In genomic region chr1:149962039-149962647, GRCh38 we compare ENCODE assay signal across 8 cellular contexts. TPM values are rescaled to one million over a fixed set of nuclear protein-coding genes. Genes with fewer than 3 reads are reported as not detected.
DNase-seq lines count a peak whose midpoint lies in the region; ATAC-seq, FAIRE-seq and TF ChIP-seq lines count a peak whose summit lies in the region.

No MANE protein-coding gene starts in this region.

- H3K27me3 Mint-ChIP-seq in activated naive CD4-positive, alpha-beta T cell treated with anti-CD3 and anti-CD28 coated beads for 36 hours (ENCODE audit: low read depth), result no peaks in the 10 kb centered on the region

- no peak overlapping the region for H3K27ac ChIP-seq in OCI-LY1 (ENCODE audit: low read depth, low read length, poor library complexity, severe bottlenecking)

- no peak overlapping the region for H3K4me3 Mint-ChIP-seq in activated naive CD4-positive, alpha-beta T cell treated with anti-CD3 and anti-CD28 coated beads for 36 hours

- no peaks in the 10 kb centered on the region for H3K9me2 ChIP-seq in OCI-LY1 (ENCODE audit: low read depth, low read length)

- no peaks in the 10 kb centered on the region for H3K79me2 ChIP-seq in OCI-LY1 (ENCODE audit: insufficient read depth, low read length)

- no peak overlapping the region for H2AFZ ChIP-seq in OCI-LY1 (ENCODE audit: low read length)

- no peaks in the 10 kb centered on the region for H3K9me3 Mint-ChIP-seq in activated naive CD4-positive, alpha-beta T cell treated with anti-CD3 and anti-CD28 coated beads for 36 hours

- TF ChIP-seq CTCF in OCI-LY1 (IDR thresholded peaks at IDR 0.05; ENCODE audit: low read length), result peak; percentile 76
- peak in 2 of 3 donors; percentile 19 to 71 for TF ChIP-seq CTCF in omental fat pad (IDR thresholded peaks at IDR 0.05)

- no peak overlapping the region for H3K4me2 ChIP-seq in OCI-LY1 (ENCODE audit: low read length)

- DNase-seq in Daoy (ENCODE audit: low read depth) (peak; percentile 60), KBM-7 (peak; percentile 91), frontal cortex (ENCODE audit: low spot score in 2 of 2) (peak; percentile 21 to 56), omental fat pad (ENCODE audit: low spot score) (no peak)
- peak; percentile 63 for DNase-seq in activated naive CD4-positive, alpha-beta T cell treated with anti-CD3 and anti-CD28 coated beads for 36 hours

- H3K36me3 ChIP-seq in OCI-LY1 (ENCODE audit: insufficient read depth, low read length), result no peaks in the 10 kb centered on the region; the same call in 1 of the 2 replicates

- no peaks in the 10 kb centered on the region for H4K20me1 ChIP-seq in OCI-LY1 (ENCODE audit: insufficient read depth, low read length)

- H3K27me3 ChIP-seq in OCI-LY1 (ENCODE audit: insufficient read depth, low read length), result no peaks in the 10 kb centered on the region

- in situ Hi-C loops in KBM-7 (cut with MboI; ENCODE audit: low pct_unique_long_range_greater_than_20kb, low sequenced_read_pairs), result no loop called here

- no peak for FAIRE-seq in frontal cortex (lab: Jason Lieb, UNC)

- no peak overlapping the region for H3K9ac ChIP-seq in OCI-LY1 (ENCODE audit: low read length)

- no peak overlapping the region for H3K27ac Mint-ChIP-seq in activated naive CD4-positive, alpha-beta T cell treated with anti-CD3 and anti-CD28 coated beads for 36 hours

- H3K9me3 ChIP-seq in OCI-LY1 (ENCODE audit: low read length), result no peaks in the 10 kb centered on the region

- intact Hi-C loops in activated naive CD4-positive, alpha-beta T cell treated with anti-CD3 and anti-CD28 coated beads for 36 hours (cut with micrococcal nuclease), result loop anchor here (1.0 to 5.0 kb wide), 5 partner anchors 45 to 225 kb away; no protein-coding TSS in a partner anchor

- peaks cover 42% of the 10 kb centered on the region for H3K36me3 Mint-ChIP-seq in activated naive CD4-positive, alpha-beta T cell treated with anti-CD3 and anti-CD28 coated beads for 36 hours (ENCODE audit: low read depth)

- H3K4me1 Mint-ChIP-seq in activated naive CD4-positive, alpha-beta T cell treated with anti-CD3 and anti-CD28 coated beads for 36 hours (ENCODE audit: low read depth), result peaks cover 12% of the 10 kb centered on the region

- peak; percentile 85 for ATAC-seq in omental fat pad (ENCODE audit: low FRiP score)
- no peak for ATAC-seq in HG02571 (IDR thresholded peaks at IDR 0.05; ENCODE audit: unreplicated experiment)
- no peak for ATAC-seq in HG03175 (IDR thresholded peaks at IDR 0.05; ENCODE audit: unreplicated experiment)

- CTCF ChIA-PET in activated naive CD4-positive, alpha-beta T cell treated with anti-CD3 and anti-CD28 coated beads for 36 hours (lab: Charles Lee), result interaction anchor here (0.6 to 3.0 kb wide), 32 partner anchors 10 to 225 kb away, joined by 3 to 25 read pairs (median 4); partner anchors contain the start of gene OTUD7B

- no peaks in the 10 kb centered on the region for H3K4me1 ChIP-seq in OCI-LY1 (ENCODE audit: insufficient read depth, low read length, severe bottlenecking)

- H3F3A ChIP-seq in OCI-LY1 (ENCODE audit: insufficient read depth, low read length), result no peaks in the 10 kb centered on the region

- H3K4me3 ChIP-seq in OCI-LY1 (ENCODE audit: low read depth, low read length, poor library complexity, severe bottlenecking), result no peak overlapping the region

RNA-seq across cellular contexts. Expression of gene MTMR11, which starts 25.5 kb away (rescaled TPM):
- total RNA-seq in Daoy (2014; rRNA removed; shearing (Covaris generic)), result 2.9 and 3.7 TPM in 2 replicates
- total RNA-seq in activated naive CD4-positive, alpha-beta T cell treated with anti-CD3 and anti-CD28 coated beads for 36 hours, result under 1 TPM; 0.69 to 0.72 TPM
- total RNA-seq in frontal cortex (2.0 TPM), omental fat pad (1 to 10 TPM; 3.2 to 4.8 (median 4.5) TPM)

RNA-seq across cellular contexts. Expression of gene SF3B4, which starts 34.5 kb away (rescaled TPM):
- total RNA-seq in Daoy (2014; rRNA removed; shearing (Covaris generic)), result 8.9 and 16.2 TPM in 2 replicates
- 10 to 100 TPM; 47.3 to 48.5 TPM for total RNA-seq in activated naive CD4-positive, alpha-beta T cell treated with anti-CD3 and anti-CD28 coated beads for 36 hours
- total RNA-seq in frontal cortex (7.3 TPM), omental fat pad (10 to 100 TPM in 1 of 4 donors, 1 to 10 TPM in 3; 6.0 to 17.4 (median 9.7) TPM)

RNA-seq across cellular contexts. Expression of gene SV2A, which starts 44.5 kb away (rescaled TPM):
- 8.8 and 9.0 TPM in 2 replicates for total RNA-seq in Daoy (2014; rRNA removed; shearing (Covaris generic))
- 1 to 10 TPM; 8.2 to 8.6 TPM for total RNA-seq in activated naive CD4-positive, alpha-beta T cell treated with anti-CD3 and anti-CD28 coated beads for 36 hours
- 73.0 TPM for total RNA-seq in frontal cortex
- 1 to 10 TPM in 1 of 4 donors, under 1 TPM in 3; 0.48 to 1.3 (median 0.70) TPM for total RNA-seq in omental fat pad

RNA-seq across cellular contexts. Expression of gene OTUD7B, which starts 48.4 kb away (rescaled TPM):
- 12.8 and 13.0 TPM in 2 replicates for total RNA-seq in Daoy (2014; rRNA removed; shearing (Covaris generic))
- 10 to 100 TPM; 10.9 to 11.0 TPM for total RNA-seq in activated naive CD4-positive, alpha-beta T cell treated with anti-CD3 and anti-CD28 coated beads for 36 hours
- total RNA-seq in frontal cortex, result 4.9 TPM
- 10 to 100 TPM; 17.0 to 37.9 (median 27.5) TPM for total RNA-seq in omental fat pad
